ENCODE assay signal across 9 cellular contexts in the genomic region with DNA sequence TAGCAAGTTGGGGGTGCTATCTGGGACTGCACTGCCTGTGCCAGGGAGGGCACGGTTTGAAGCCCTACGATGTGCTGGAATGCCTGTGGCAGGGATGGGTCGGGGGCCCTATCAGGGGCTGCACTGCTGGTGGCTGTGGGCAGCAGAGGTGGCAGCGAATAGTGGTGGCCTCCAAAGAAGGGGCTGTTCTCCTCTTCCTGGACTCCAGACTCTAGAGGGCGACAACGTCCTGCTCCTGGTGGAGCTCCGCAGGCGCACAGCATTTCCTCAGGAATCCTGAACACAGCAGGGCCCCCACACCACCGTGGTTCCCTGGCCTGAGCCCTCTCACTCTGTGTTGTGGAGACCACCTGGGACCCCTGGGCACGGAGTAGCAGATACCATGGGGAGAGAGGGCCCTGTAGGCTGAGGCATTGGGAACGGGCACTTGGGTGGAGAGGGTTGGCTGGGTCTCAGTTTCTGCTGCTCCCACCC.
DNase-seq lines count a peak whose midpoint lies in the region; ATAC-seq, FAIRE-seq and TF ChIP-seq lines count a peak whose summit lies in the region.
"Had no signal": no experiment of that assay in that cellular context is flagged by ENCODE, and none has a peak within 500 bp of the region (broad histone marks: within the 10 kb centered on the region; RNA-seq: fewer than 3 reads in every experiment).

No MANE protein-coding gene starts in this region.

- peaks cover 5% of the 10 kb centered on the region for H3K9me3 Mint-ChIP-seq in activated T-cell treated with anti-CD3 and anti-CD28 coated beads, Interleukin-2, amount 50 U/mL, for 4 hours
- peaks cover 0 to 18% (median 4%) of the 10 kb centered on the region in 9 donors for H3K9me3 Mint-ChIP-seq in naive thymus-derived CD8-positive, alpha-beta T cell

- TF ChIP-seq CTCF in bronchial epithelial cell (IDR thresholded peaks at IDR 0.05; ENCODE audit: insufficient read depth, low read length, severe bottlenecking): peak; percentile 58
- TF ChIP-seq CTCF in lung (IDR thresholded peaks at IDR 0.05; ENCODE audit: control extremely low read depth, extremely low read depth): no peak

- 91 to 93% methylated on average over 11 of the region's 11 CpGs for WGBS in lung, 2 donors

- H3K27me3 ChIP-seq in bronchial epithelial cell (ENCODE audit: control insufficient read depth, insufficient read depth, low read length) (no peaks in the 10 kb centered on the region), lung (ENCODE audit: control insufficient read depth, insufficient read depth) (no peaks in the 10 kb centered on the region)
- H3K27me3 ChIP-seq: vagina had no signal

- H3K36me3 ChIP-seq in bronchial epithelial cell (ENCODE audit: control insufficient read depth, insufficient read depth, low read length) (no peaks in the 10 kb centered on the region), lung (ENCODE audit: control insufficient read depth in 2 of 2, insufficient read depth in 2 of 2, low read length in 2 of 2) (no peaks in the 10 kb centered on the region)
- H3K36me3 ChIP-seq: vagina had no signal

- peaks cover 8% of the 10 kb centered on the region for H3K27me3 Mint-ChIP-seq in activated T-cell treated with anti-CD3 and anti-CD28 coated beads, Interleukin-2, amount 50 U/mL, for 4 hours (ENCODE audit: low read depth)
- H3K27me3 Mint-ChIP-seq in naive thymus-derived CD8-positive, alpha-beta T cell: peaks cover 0 to 15% (median 0%) of the 10 kb centered on the region in 5 donors

- DNase-seq in DMS53 treated with DMSO at 0.1 percent for 48 hours (lab: John Stamatoyannopoulos, UW; ENCODE audit: unreplicated experiment) (peak; percentile 54), HT-29 (ENCODE audit: low spot score) (peak; percentile 64), bronchial epithelial cell (ENCODE audit: low read depth) (no peak), lung (ENCODE audit: low spot score) (no peak), NCI-H1694 treated with DMSO at 0.1 percent for 48 hours (lab: John Stamatoyannopoulos, UW) (no peak)
- no peak for DNase-seq in activated T-cell treated with anti-CD3 and anti-CD28 coated beads, Interleukin-2, amount 50 U/mL, for 4 hours
- no peak for DNase-seq in naive thymus-derived CD8-positive, alpha-beta T cell

- H3K27ac ChIP-seq in lung (ENCODE audit: low read depth in 1 of 2, low read length in 1 of 2): no peak overlapping the region
- H3K27ac ChIP-seq: vagina had no signal

- H3K4me3 Mint-ChIP-seq in activated T-cell treated with anti-CD3 and anti-CD28 coated beads, Interleukin-2, amount 50 U/mL, for 4 hours: no peak overlapping the region
- H3K4me3 Mint-ChIP-seq in naive thymus-derived CD8-positive, alpha-beta T cell: no peak overlapping the region

- H3K4me1 ChIP-seq in lung (ENCODE audit: control insufficient read depth in 2 of 2, insufficient read depth in 2 of 2, low read length in 2 of 2): peaks cover 0 to 4% of the 10 kb centered on the region in 2 donors
- H3K4me1 ChIP-seq: vagina had no signal

- H3K9me3 ChIP-seq in lung (ENCODE audit: control insufficient read depth in 2 of 2, insufficient read depth in 1 of 2, low read length in 1 of 2): no peaks in the 10 kb centered on the region
- H3K9me3 ChIP-seq: vagina had no signal

- H3K4me1 Mint-ChIP-seq in activated T-cell treated with anti-CD3 and anti-CD28 coated beads, Interleukin-2, amount 50 U/mL, for 4 hours (ENCODE audit: low read depth): peaks cover 19% of the 10 kb centered on the region
- H3K4me1 Mint-ChIP-seq in naive thymus-derived CD8-positive, alpha-beta T cell: peaks cover 13 to 22% (median 15%) of the 10 kb centered on the region in 4 donors

- POLR2A ChIA-PET in naive thymus-derived CD8-positive, alpha-beta T cell (lab: Charles Lee): no interaction called here

- ATAC-seq in lung (ENCODE audit: insufficient read depth, low FRiP score): peak; percentile 28
- ATAC-seq in GM19023 (IDR thresholded peaks at IDR 0.05; ENCODE audit: unreplicated experiment): no peak
- ATAC-seq in activated T-cell treated with anti-CD3 and anti-CD28 coated beads, Interleukin-2, amount 50 U/mL, for 4 hours: no peak
- no peak for ATAC-seq in naive thymus-derived CD8-positive, alpha-beta T cell

- H3K36me3 Mint-ChIP-seq in activated T-cell treated with anti-CD3 and anti-CD28 coated beads, Interleukin-2, amount 50 U/mL, for 4 hours (ENCODE audit: insufficient read depth): no peaks in the 10 kb centered on the region
- H3K36me3 Mint-ChIP-seq in naive thymus-derived CD8-positive, alpha-beta T cell: peaks cover 0 to 7% (median 0%) of the 10 kb centered on the region in 3 donors

- H3K4me3 ChIP-seq in bronchial epithelial cell (ENCODE audit: low read depth, low read length) (no peak overlapping the region), lung (no peak overlapping the region)
- H3K4me3 ChIP-seq: vagina had no signal

- FAIRE-seq in bronchial epithelial cell (lab: Jason Lieb, UNC): no peak

- no peak overlapping the region for H3K27ac Mint-ChIP-seq in naive thymus-derived CD8-positive, alpha-beta T cell

Comparison
In these comparisons a context has a peak if more than half of its experiments do, and no peak if none do; other contexts are left out.
1. DNase-seq: peak in DMS53 treated with DMSO at 0.1 percent for 48 hours (single experiment) and HT-29 (single experiment); none in bronchial epithelial cell (single experiment), lung (single experiment), NCI-H1694 treated with DMSO at 0.1 percent for 48 hours (single experiment), activated T-cell treated with anti-CD3 and anti-CD28 coated beads, Interleukin-2, amount 50 U/mL, for 4 hours (single experiment) and naive thymus-derived CD8-positive, alpha-beta T cell (0 of 10).